15 cellular contexts compared by ENCODE assay signal in the genomic region with DNA sequence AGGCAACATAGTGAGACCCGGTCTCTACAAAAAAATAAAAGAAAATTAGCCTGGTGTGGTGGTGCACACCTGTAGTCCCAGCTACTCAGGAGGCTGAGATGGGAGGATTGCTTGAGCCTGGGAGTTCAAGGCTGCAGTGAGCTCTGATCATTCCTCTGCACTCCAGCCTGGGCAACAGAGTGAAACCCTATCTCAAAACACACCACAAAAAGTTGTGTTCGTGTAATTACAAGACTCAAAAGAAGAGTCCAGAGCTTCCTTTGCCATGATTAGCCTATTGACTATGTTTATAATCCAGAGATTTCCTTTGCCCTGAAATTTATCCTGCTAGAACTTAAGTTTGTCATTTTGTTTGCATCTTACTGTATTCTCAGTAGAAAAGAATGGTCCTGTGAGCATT.
"Had no signal": no experiment of that assay in that cellular context is flagged by ENCODE, and none has a peak within 500 bp of the region (broad histone marks: within the 10 kb centered on the region; RNA-seq: fewer than 3 reads in every experiment).

No MANE protein-coding gene starts in this region.

- H3K27ac ChIP-seq: epithelial cell of prostate, esophagus muscularis mucosa, gastrocnemius medialis, heart right ventricle, right atrium auricular region, tibial artery, upper lobe of right lung, vagina had no signal

- H3K9me3 Mint-ChIP-seq: effector memory CD8-positive, alpha-beta T cell; naive thymus-derived CD8-positive, alpha-beta T cell had no signal

- H3K4me3 Mint-ChIP-seq: effector memory CD8-positive, alpha-beta T cell; naive thymus-derived CD8-positive, alpha-beta T cell had no signal

- H3K27me3 ChIP-seq: esophagus muscularis mucosa, gastrocnemius medialis, heart right ventricle, right atrium auricular region, tibial artery, upper lobe of right lung, vagina had no signal

- DNase-seq: effector memory CD8-positive, alpha-beta T cell; gastrocnemius medialis; heart right ventricle; hypothalamus; kidney glomerular epithelial cell; naive thymus-derived CD8-positive, alpha-beta T cell; small intestine; stimulated activated CD4-positive, alpha-beta T cell treated with anti-CD3 and anti-CD28 coated beads, Interleukin-12 subunit alpha, Interleukin-12 subunit beta, amount 100 ng/mL, for 4 hours; stimulated activated naive CD8-positive, alpha-beta T cell treated with anti-CD3 and anti-CD28 coated beads, Interleukin-15, Interleukin-2, amounts not matched to agents 100 U/mL and 50 U/mL, for 24 hours; tibial artery; upper lobe of right lung had no signal

- H3K9me3 ChIP-seq: esophagus muscularis mucosa, gastrocnemius medialis, heart right ventricle, right atrium auricular region, tibial artery, upper lobe of right lung, vagina had no signal

- H3K27me3 Mint-ChIP-seq: effector memory CD8-positive, alpha-beta T cell; naive thymus-derived CD8-positive, alpha-beta T cell had no signal

- H3K4me1 ChIP-seq: gastrocnemius medialis, right atrium auricular region, tibial artery had no signal

- H3K4me3 ChIP-seq: esophagus muscularis mucosa, gastrocnemius medialis, heart right ventricle, right atrium auricular region, tibial artery, upper lobe of right lung, vagina had no signal

- H3K36me3 ChIP-seq: gastrocnemius medialis, right atrium auricular region, upper lobe of right lung, vagina had no signal

- ATAC-seq: effector memory CD8-positive, alpha-beta T cell; gastrocnemius medialis; heart right ventricle; naive thymus-derived CD8-positive, alpha-beta T cell; stimulated activated naive CD8-positive, alpha-beta T cell treated with anti-CD3 and anti-CD28 coated beads, Interleukin-15, Interleukin-2, amounts not matched to agents 100 U/mL and 50 U/mL, for 24 hours; upper lobe of right lung had no signal
